ENCODE assay signal across 25 cellular contexts in genomic region chr1:105626276-105626987, GRCh38.
"Had no signal": no experiment of that assay in that cellular context is flagged by ENCODE, and none has a peak within 500 bp of the region (broad histone marks: within the 10 kb centered on the region; RNA-seq: fewer than 3 reads in every experiment).

No MANE protein-coding gene starts in this region.

- H3K4me1 ChIP-seq: esophagus squamous epithelium, gastrocnemius medialis, heart right ventricle, left lung, lower lobe of right lung had no signal

- H3K36me3 ChIP-seq: esophagus squamous epithelium, gastrocnemius medialis, heart right ventricle, left lung, lower lobe of right lung had no signal

- H3K9me3 ChIP-seq: gastrocnemius medialis, lower lobe of right lung had no signal

- H3K4me3 Mint-ChIP-seq: dendritic cell treated with granulocyte-macrophage colony-stimulating factor and Interleukin-4, amounts not matched to agents 40 ng/mL and 50 ng/mL, for 4 days; effector memory CD8-positive, alpha-beta T cell; endodermal cell had no signal

- ATAC-seq: effector memory CD8-positive, alpha-beta T cell; esophagus mucosa; gastrocnemius medialis; heart right ventricle; left lung; left ventricle myocardium superior; lower lobe of right lung had no signal

- DNase-seq: cortex of kidney; effector CD8-positive, alpha-beta T cell; effector memory CD8-positive, alpha-beta T cell; endodermal cell; erythroblast; esophagus squamous epithelium; foreskin fibroblast; foreskin melanocyte; gastrocnemius medialis; glutamatergic neuron; head of caudate nucleus; heart right ventricle; hippocampal formation; kidney glomerular epithelial cell; left lung; left ventricle myocardium superior; lower lobe of right lung; mesenchymal stem cell; midbrain had no signal

- H3K27ac ChIP-seq: epithelial cell of prostate, esophagus squamous epithelium, gastrocnemius medialis, heart right ventricle, left lung, lower lobe of right lung had no signal

- H3K4me1 Mint-ChIP-seq: endodermal cell had no signal

- H3K27me3 Mint-ChIP-seq: dendritic cell treated with granulocyte-macrophage colony-stimulating factor and Interleukin-4, amounts not matched to agents 40 ng/mL and 50 ng/mL, for 4 days; effector memory CD8-positive, alpha-beta T cell had no signal

- H3K27me3 ChIP-seq: esophagus squamous epithelium, gastrocnemius medialis, heart right ventricle, left lung had no signal

- H3K27ac Mint-ChIP-seq: dendritic cell treated with granulocyte-macrophage colony-stimulating factor and Interleukin-4, amounts not matched to agents 40 ng/mL and 50 ng/mL, for 4 days; effector memory CD8-positive, alpha-beta T cell; endodermal cell had no signal

- FAIRE-seq: colon, islet of Langerhans, keratinocyte had no signal

- H3K4me3 ChIP-seq: esophagus squamous epithelium, gastrocnemius medialis, heart right ventricle, left lung, lower lobe of right lung had no signal
